26 cellular contexts compared by ENCODE assay signal in the genomic region with DNA sequence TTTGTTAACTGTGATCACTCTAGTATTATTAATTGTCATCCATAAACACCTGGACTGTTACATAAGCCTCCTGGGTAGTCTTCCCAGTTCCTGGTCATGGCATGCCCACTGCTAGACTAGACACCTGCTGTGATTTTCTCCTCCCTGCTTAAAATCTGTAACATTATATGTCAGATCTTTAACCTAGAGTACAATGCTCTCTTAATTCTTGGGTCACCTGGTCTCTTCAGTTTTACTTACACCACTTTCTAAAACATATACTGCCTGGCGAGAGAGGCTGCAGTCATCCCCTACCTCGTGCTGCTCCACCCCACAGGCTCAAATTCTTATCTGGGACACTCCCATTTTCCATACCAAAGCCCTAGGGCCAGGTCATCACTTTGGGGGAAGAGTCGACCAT.
DNase-seq lines count a peak whose midpoint lies in the region; ATAC-seq and TF ChIP-seq lines count a peak whose summit lies in the region.
"Had no signal": no experiment of that assay in that cellular context is flagged by ENCODE, and none has a peak within 500 bp of the region (broad histone marks: within the 10 kb centered on the region; RNA-seq: fewer than 3 reads in every experiment).

No MANE protein-coding gene starts in this region.

- CTCF ChIA-PET in activated CD4-positive, alpha-beta T cell treated with anti-CD3 and anti-CD28 coated beads, Interleukin-2, amount 10 ng/mL, durations not matched to agents 7 days and 5 days (lab: Charles Lee), result no interaction called here

- H3K36me3 Mint-ChIP-seq in activated CD4-positive, alpha-beta T cell treated with anti-CD3 and anti-CD28 coated beads, Interleukin-2, amount 10 ng/mL, durations not matched to agents 7 days and 5 days (ENCODE audit: low read depth), result no peaks in the 10 kb centered on the region
- H3K36me3 Mint-ChIP-seq: activated CD8-positive, alpha-beta memory T cell treated with anti-CD3 and anti-CD28 coated beads, Interleukin-2, amount 10 ng/mL, durations not matched to agents 7 days and 5 days; activated naive CD8-positive, alpha-beta T cell treated with anti-CD3 and anti-CD28 coated beads, Interleukin-2, amount 10 ng/mL, durations not matched to agents 7 days and 5 days; CD14-positive monocyte; memory B cell had no signal

- no peak overlapping the region for H3K27ac Mint-ChIP-seq in activated CD4-positive, alpha-beta T cell treated with anti-CD3 and anti-CD28 coated beads, Interleukin-2, amount 10 ng/mL, durations not matched to agents 7 days and 5 days
- H3K27ac Mint-ChIP-seq: activated B cell treated with CpG ODN at 0.5 μM for 24 hours; activated CD8-positive, alpha-beta memory T cell treated with anti-CD3 and anti-CD28 coated beads, Interleukin-2, amount 10 ng/mL, durations not matched to agents 7 days and 5 days; activated naive CD8-positive, alpha-beta T cell treated with anti-CD3 and anti-CD28 coated beads, Interleukin-2, amount 10 ng/mL, durations not matched to agents 7 days and 5 days; CD14-positive monocyte; memory B cell had no signal

- TF ChIP-seq RAD21 in Ishikawa (IDR thresholded peaks at IDR 0.05; ENCODE audit: low read depth), result no peak

- no peak for TF ChIP-seq CTCF in omental fat pad (IDR thresholded peaks at IDR 0.05)

- ATAC-seq in omental fat pad (ENCODE audit: low FRiP score), result no peak
- ATAC-seq: activated CD8-positive, alpha-beta memory T cell treated with anti-CD3 and anti-CD28 coated beads, Interleukin-2, amount 10 ng/mL, durations not matched to agents 7 days and 5 days; activated T-cell treated with anti-CD3 and anti-CD28 coated beads, Interleukin-2, amount 50 U/mL, for 4 hours; left colon; right cardiac atrium; upper lobe of right lung had no signal

- intact Hi-C loops in posterior cingulate gyrus (cut with DNase I), result no loop called here

- peaks cover 4% of the 10 kb centered on the region for H3K9me3 Mint-ChIP-seq in activated CD4-positive, alpha-beta T cell treated with anti-CD3 and anti-CD28 coated beads, Interleukin-2, amount 10 ng/mL, durations not matched to agents 7 days and 5 days

- POLR2A ChIA-PET in activated CD4-positive, alpha-beta T cell treated with anti-CD3 and anti-CD28 coated beads, Interleukin-2, amount 10 ng/mL, durations not matched to agents 7 days and 5 days (lab: Charles Lee), result no interaction called here

- TF ChIP-seq EP300 in Ishikawa (IDR thresholded peaks at IDR 0.05; ENCODE audit: borderline replicate concordance), result peak; percentile 50; the same call in 1 of the 2 replicates

- no peaks in the 10 kb centered on the region for H3K4me1 Mint-ChIP-seq in activated CD4-positive, alpha-beta T cell treated with anti-CD3 and anti-CD28 coated beads, Interleukin-2, amount 10 ng/mL, durations not matched to agents 7 days and 5 days
- H3K4me1 Mint-ChIP-seq: activated B cell treated with CpG ODN at 0.5 μM for 24 hours; activated CD8-positive, alpha-beta memory T cell treated with anti-CD3 and anti-CD28 coated beads, Interleukin-2, amount 10 ng/mL, durations not matched to agents 7 days and 5 days; activated naive CD8-positive, alpha-beta T cell treated with anti-CD3 and anti-CD28 coated beads, Interleukin-2, amount 10 ng/mL, durations not matched to agents 7 days and 5 days; CD14-positive monocyte; memory B cell had no signal

- H3K27me3 Mint-ChIP-seq in activated CD4-positive, alpha-beta T cell treated with anti-CD3 and anti-CD28 coated beads, Interleukin-2, amount 10 ng/mL, durations not matched to agents 7 days and 5 days, result no peaks in the 10 kb centered on the region
- H3K27me3 Mint-ChIP-seq: activated B cell treated with CpG ODN at 0.5 μM for 24 hours; activated CD8-positive, alpha-beta memory T cell treated with anti-CD3 and anti-CD28 coated beads, Interleukin-2, amount 10 ng/mL, durations not matched to agents 7 days and 5 days; activated naive CD8-positive, alpha-beta T cell treated with anti-CD3 and anti-CD28 coated beads, Interleukin-2, amount 10 ng/mL, durations not matched to agents 7 days and 5 days; memory B cell had no signal

- DNase-seq in NCI-H1417 (lab: John Stamatoyannopoulos, UW) (peak; percentile 7 to 79 (median 37)), NCI-H1417 treated with DMSO at 0.1 percent for 48 hours (lab: John Stamatoyannopoulos, UW) (no peak), NCI-H510A treated with DMSO at 0.1 percent for 48 hours (lab: John Stamatoyannopoulos, UW) (peak; percentile 67), left kidney (ENCODE audit: low read depth, low spot score) (peak; percentile 5), omental fat pad (ENCODE audit: low spot score) (no peak), posterior cingulate gyrus (no peak)
- DNase-seq in activated CD4-positive, alpha-beta T cell treated with anti-CD3 and anti-CD28 coated beads, Interleukin-2, amount 10 ng/mL, durations not matched to agents 7 days and 5 days, result no peak
- DNase-seq: activated B cell treated with CpG ODN at 0.5 μM for 24 hours; activated CD4-positive, alpha-beta T cell treated with anti-CD3 and anti-CD28 coated beads, Interleukin-2, amount 50 U/mL, for 4 hours; activated CD8-positive, alpha-beta memory T cell treated with anti-CD3 and anti-CD28 coated beads, Interleukin-2, amount 10 ng/mL, durations not matched to agents 7 days and 5 days; activated gamma-delta T cell treated with Interleukin-2 at 50 U/mL for 16 hours; activated naive CD8-positive, alpha-beta T cell treated with anti-CD3 and anti-CD28 coated beads, Interleukin-2, amount 10 ng/mL, durations not matched to agents 7 days and 5 days; activated T-cell treated with anti-CD3 and anti-CD28 coated beads, Interleukin-2, amount 50 U/mL, for 4 hours; aorta; colonic mucosa; DMS79 treated with DMSO at 0.1 percent for 48 hours; effector CD8-positive, alpha-beta T cell; GM23248; left colon; NCI-H446; right cardiac atrium; stimulated activated naive CD4-positive, alpha-beta T cell treated with Interleukin-2 at 50 U/mL for 16 hours; upper lobe of right lung had no signal

- H3K4me3 Mint-ChIP-seq in activated CD4-positive, alpha-beta T cell treated with anti-CD3 and anti-CD28 coated beads, Interleukin-2, amount 10 ng/mL, durations not matched to agents 7 days and 5 days, result no peak overlapping the region
- H3K4me3 Mint-ChIP-seq: activated B cell treated with CpG ODN at 0.5 μM for 24 hours; activated CD8-positive, alpha-beta memory T cell treated with anti-CD3 and anti-CD28 coated beads, Interleukin-2, amount 10 ng/mL, durations not matched to agents 7 days and 5 days; activated naive CD8-positive, alpha-beta T cell treated with anti-CD3 and anti-CD28 coated beads, Interleukin-2, amount 10 ng/mL, durations not matched to agents 7 days and 5 days; activated T-cell treated with anti-CD3 and anti-CD28 coated beads, Interleukin-2, amount 50 U/mL, for 4 hours; CD14-positive monocyte; memory B cell had no signal

TF ChIP-seq in Ishikawa, 13 proteins besides CTCF, POLR2A, EP300 and RAD21:
- TF ChIP-seq YY1 (IDR thresholded peaks at IDR 0.05; ENCODE audit: low read depth) (0 out of 2 replicates have a peak, but pooled peaks have one; percentile 30), REST (IDR thresholded peaks at IDR 0.05; ENCODE audit: low read depth) (no peak), ZBTB7A (IDR thresholded peaks at IDR 0.05; ENCODE audit: low read depth) (no peak), NFIC (IDR thresholded peaks at IDR 0.05) (no peak; the same call in 1 of the 2 replicates), TEAD4 (IDR thresholded peaks at IDR 0.05) (no peak; the same call in 1 of the 2 replicates), FOXM1 (IDR thresholded peaks at IDR 0.05; ENCODE audit: borderline replicate concordance, low read depth) (peak; percentile 42; the same call in 1 of the 2 replicates), USF1 (IDR thresholded peaks at IDR 0.05) (0 out of 2 replicates have a peak, but pooled peaks have one; percentile 25), EGR1 (IDR thresholded peaks at IDR 0.05) (no peak), TCF12 (IDR thresholded peaks at IDR 0.05; ENCODE audit: low read depth) (peak; percentile 80)

Comparison
In these comparisons a context has a peak if more than half of its experiments do, and no peak if none do; other contexts are left out.
1. DNase-seq: peak in NCI-H1417 (3 of 3), NCI-H510A treated with DMSO at 0.1 percent for 48 hours (single experiment) and left kidney (single experiment); none in NCI-H1417 treated with DMSO at 0.1 percent for 48 hours (single experiment), omental fat pad (single experiment), activated CD4-positive, alpha-beta T cell treated with anti-CD3 and anti-CD28 coated beads, Interleukin-2, amount 10 ng/mL, durations not matched to agents 7 days and 5 days (single experiment) and posterior cingulate gyrus (0 of 10).